In genomic region chr18:50562258-50562657, GRCh38 we compare ENCODE assay signal across 7 cellular contexts. TPM values are rescaled to one million over a fixed set of nuclear protein-coding genes. Genes with fewer than 3 reads are reported as not detected.
"Had no signal": no experiment of that assay in that cellular context is flagged by ENCODE, and none has a peak within 500 bp of the region (broad histone marks: within the 10 kb centered on the region; RNA-seq: fewer than 3 reads in every experiment).

No MANE protein-coding gene starts in this region.

RNA-seq across cellular contexts. Expression of gene MAPK4, which starts 2.4 kb away (rescaled TPM):
- total RNA-seq: activated CD4-positive, alpha-beta memory T cell treated with anti-CD3 and anti-CD28 coated beads, Interleukin-2, amount 10 ng/mL, durations not matched to agents 7 days and 5 days; activated CD4-positive, alpha-beta T cell treated with anti-CD3 and anti-CD28 coated beads for 36 hours; activated CD4-positive, alpha-beta T cell treated with anti-CD3 and anti-CD28 coated beads, Interleukin-2, amount 10 ng/mL, durations not matched to agents 7 days and 5 days; activated CD8-positive, alpha-beta memory T cell treated with anti-CD3 and anti-CD28 coated beads, Interleukin-2, amount 10 ng/mL, durations not matched to agents 7 days and 5 days; activated CD8-positive, alpha-beta T cell treated with anti-CD3 and anti-CD28 coated beads, Interleukin-2, amount 10 ng/mL, durations not matched to agents 7 days and 5 days; activated naive CD8-positive, alpha-beta T cell treated with anti-CD3 and anti-CD28 coated beads, Interleukin-2, amount 10 ng/mL, durations not matched to agents 7 days and 5 days; activated T-helper 2 cell treated with anti-CD3 and anti-CD28 coated beads, Interferon-gamma antibody, Interleukin-2, Interleukin-4, amounts not matched to agents 10 μg/mL and 5 μg/mL and 100 μg/mL, durations not matched to agents 14 hours and 24 hours and 36 hours had no signal
